ENCODE assay signal across 28 cellular contexts in genomic region chr6:129138739-129139405, GRCh38.
DNase-seq lines count a peak whose midpoint lies in the region; TF ChIP-seq lines count a peak whose summit lies in the region.
"Had no signal": no experiment of that assay in that cellular context is flagged by ENCODE, and none has a peak within 500 bp of the region (broad histone marks: within the 10 kb centered on the region; RNA-seq: fewer than 3 reads in every experiment).

No MANE protein-coding gene starts in this region.

- TF ChIP-seq POLR2A in suprapubic skin (IDR thresholded peaks at IDR 0.05) = no peak

- TF ChIP-seq EP300 in suprapubic skin (IDR thresholded peaks at IDR 0.05) = no peak

- H3K9me3 Mint-ChIP-seq in neural progenitor cell = no peaks in the 10 kb centered on the region
- H3K9me3 Mint-ChIP-seq: activated naive CD8-positive, alpha-beta T cell treated with anti-CD3 and anti-CD28 coated beads, Interleukin-2, amount 50 U/mL, for 24 hours; endodermal cell; stimulated activated memory B cell treated with anti-CD40 and anti-IgM and Interleukin-4, amounts not matched to agents 10 μg/mL and 1 μg/mL and 100 μg/mL, for 72 hours had no signal

- H3K4me3 ChIP-seq in dorsolateral prefrontal cortex (peak overlapping the region in 2 of 59 donors; percentile 2 to 20), suprapubic skin (no peak overlapping the region), neural progenitor cell (no peak overlapping the region)
- H3K4me3 ChIP-seq: BLaER1, SJSA1 had no signal

- DNase-seq in LHCN-M2 (ENCODE audit: low read depth) (peak; percentile 41), dorsolateral prefrontal cortex (no peak), suprapubic skin (ENCODE audit: low spot score in 2 of 2) (no peak), iPS-NIHi7 (ENCODE audit: extremely low spot score) (no peak), nucleus accumbens (lab: John Stamatoyannopoulos, UW) (no peak), COLO829 (ENCODE audit: low spot score) (no peak), neural progenitor cell (ENCODE audit: low spot score) (no peak)
- DNase-seq: activated gamma-delta T cell treated with Interleukin-2 at 50 U/mL for 16 hours; activated naive CD8-positive, alpha-beta T cell treated with anti-CD3 and anti-CD28 coated beads, Interleukin-2, amount 50 U/mL, for 24 hours; COR-L47; cortex of kidney; endodermal cell; GDM1; GOT3; KBM-7; kidney glomerular epithelial cell; mesenchymal stem cell; NCI-H1436 treated with DMSO at 0.1 percent for 48 hours; NCI-H2171; NCI-H510A treated with DMSO at 0.1 percent for 48 hours; NK-92 treated with Interleukin-12 subunit alpha and Interleukin-12 subunit beta, amount 100 ng/mL, for 24 hours; stimulated activated CD4-positive, alpha-beta T cell treated with anti-CD3 and anti-CD28 coated beads, Interleukin-4, amount 100 ng/mL, for 1 hour; trophoblast cell had no signal

- H3K27me3 ChIP-seq in dorsolateral prefrontal cortex (no peaks in the 10 kb centered on the region), layer of hippocampus (ENCODE audit: control insufficient read depth, insufficient read depth, low read length) (no peaks in the 10 kb centered on the region), suprapubic skin (no peaks in the 10 kb centered on the region), neural progenitor cell (no peaks in the 10 kb centered on the region)
- H3K27me3 ChIP-seq: BLaER1, neutrophil, SJSA1 had no signal

- H3K9ac ChIP-seq in neural progenitor cell = no peak overlapping the region
- H3K9ac ChIP-seq: BLaER1 had no signal

- H3K79me2 ChIP-seq in neural progenitor cell (ENCODE audit: low read depth) = no peaks in the 10 kb centered on the region

- H3K27ac ChIP-seq in dorsolateral prefrontal cortex = peak overlapping the region in 56 of 59 donors; percentile 8 to 90 (median 76)
- peak overlapping the region; percentile 72 for H3K27ac ChIP-seq in layer of hippocampus (ENCODE audit: low read depth, low read length)
- peak overlapping the region; percentile 76 for H3K27ac ChIP-seq in suprapubic skin
- no peak overlapping the region for H3K27ac ChIP-seq in neural progenitor cell
- H3K27ac ChIP-seq: BLaER1, neutrophil, SJSA1 had no signal

- H2AFZ ChIP-seq in neural progenitor cell (replicated peaks) = no peak overlapping the region

- 77% methylated on average over 4 of the region's 4 CpGs for WGBS in suprapubic skin

- H3K36me3 Mint-ChIP-seq in neural progenitor cell = no peaks in the 10 kb centered on the region
- H3K36me3 Mint-ChIP-seq: stimulated activated memory B cell treated with anti-CD40 and anti-IgM and Interleukin-4, amounts not matched to agents 10 μg/mL and 1 μg/mL and 100 μg/mL, for 72 hours had no signal

- H4K20me1 ChIP-seq in neural progenitor cell (ENCODE audit: low read depth) = no peaks in the 10 kb centered on the region
- H4K20me1 ChIP-seq: BLaER1 had no signal

- intact Hi-C loops in dorsolateral prefrontal cortex (cut with DNase I) = no loop called here

- no peak overlapping the region for H3K4me3 Mint-ChIP-seq in neural progenitor cell
- H3K4me3 Mint-ChIP-seq: activated naive CD8-positive, alpha-beta T cell treated with anti-CD3 and anti-CD28 coated beads, Interleukin-2, amount 50 U/mL, for 24 hours; endodermal cell; stimulated activated memory B cell treated with anti-CD40 and anti-IgM and Interleukin-4, amounts not matched to agents 10 μg/mL and 1 μg/mL and 100 μg/mL, for 72 hours had no signal

- H3K36me3 ChIP-seq in suprapubic skin (no peaks in the 10 kb centered on the region), neural progenitor cell (no peaks in the 10 kb centered on the region)
- H3K36me3 ChIP-seq: BLaER1, neutrophil, SJSA1 had no signal

- no peaks in the 10 kb centered on the region for H3K27me3 Mint-ChIP-seq in neural progenitor cell (ENCODE audit: insufficient read depth, low read depth)
- H3K27me3 Mint-ChIP-seq: stimulated activated memory B cell treated with anti-CD40 and anti-IgM and Interleukin-4, amounts not matched to agents 10 μg/mL and 1 μg/mL and 100 μg/mL, for 72 hours had no signal

- H3K27ac Mint-ChIP-seq in neural progenitor cell = no peak overlapping the region
- H3K27ac Mint-ChIP-seq: activated naive CD8-positive, alpha-beta T cell treated with anti-CD3 and anti-CD28 coated beads, Interleukin-2, amount 50 U/mL, for 24 hours; endodermal cell; stimulated activated memory B cell treated with anti-CD40 and anti-IgM and Interleukin-4, amounts not matched to agents 10 μg/mL and 1 μg/mL and 100 μg/mL, for 72 hours had no signal

- no peak overlapping the region for H3K4me2 ChIP-seq in neural progenitor cell
- H3K4me2 ChIP-seq: BLaER1 had no signal

- H3F3A ChIP-seq in neural progenitor cell (ENCODE audit: low read depth) = no peaks in the 10 kb centered on the region

- TF ChIP-seq CTCF in dorsolateral prefrontal cortex (IDR thresholded peaks at IDR 0.05 in 54 of 56, conservative IDR thresholded peaks at IDR 0.05 in 2 of 56; ENCODE audit: low read depth in 1 of 56, partially characterized antibody in 56 of 56) (no peak), suprapubic skin (IDR thresholded peaks at IDR 0.05) (no peak), neural progenitor cell (IDR thresholded peaks at IDR 0.05) (no peak)

- H3K4me1 Mint-ChIP-seq in neural progenitor cell = peaks cover 4% of the 10 kb centered on the region
- H3K4me1 Mint-ChIP-seq: activated naive CD8-positive, alpha-beta T cell treated with anti-CD3 and anti-CD28 coated beads, Interleukin-2, amount 50 U/mL, for 24 hours; endodermal cell; stimulated activated memory B cell treated with anti-CD40 and anti-IgM and Interleukin-4, amounts not matched to agents 10 μg/mL and 1 μg/mL and 100 μg/mL, for 72 hours had no signal

- H3K4me1 ChIP-seq in suprapubic skin (peaks cover 25% of the 10 kb centered on the region), neural progenitor cell (peaks cover 3% of the 10 kb centered on the region)
- H3K4me1 ChIP-seq: BLaER1 had no signal

- H3K9me3 ChIP-seq in suprapubic skin (no peaks in the 10 kb centered on the region), neural progenitor cell (ENCODE audit: low read depth) (no peaks in the 10 kb centered on the region)
- H3K9me3 ChIP-seq: BLaER1, neutrophil, SJSA1 had no signal
